Comparison of ENCODE assay signal across 13 cellular contexts in genomic region chr2:85235281-85235680, GRCh38.
"Had no signal": no experiment of that assay in that cellular context is flagged by ENCODE, and none has a peak within 500 bp of the region (broad histone marks: within the 10 kb centered on the region; RNA-seq: fewer than 3 reads in every experiment).

No MANE protein-coding gene starts in this region.

- H3K9me3 ChIP-seq: body of pancreas, left lung, tibial artery, uterus had no signal

- H3K27me3 ChIP-seq: body of pancreas, dorsolateral prefrontal cortex, left lung, tibial artery, uterus had no signal

- H3K27ac ChIP-seq: body of pancreas, left lung, parathyroid adenoma, tibial artery, uterus had no signal

- H3K4me1 ChIP-seq: body of pancreas, left lung, uterus had no signal

- H3K4me3 ChIP-seq: body of pancreas, dorsolateral prefrontal cortex, left lung, tibial artery, uterus had no signal

- H3K36me3 ChIP-seq: left lung, tibial artery, uterus had no signal

- DNase-seq: activated CD4-positive, alpha-beta T cell treated with anti-CD3 and anti-CD28 coated beads, Interleukin-2, amount 50 U/mL, for 4 hours; activated CD8-positive, alpha-beta memory T cell treated with anti-CD3 and anti-CD28 coated beads, Interleukin-2, amount 10 ng/mL, durations not matched to agents 7 days and 5 days; activated effector memory CD4-positive, alpha-beta T cell treated with anti-CD3 and anti-CD28 coated beads, Interleukin-2, amount 50 U/mL, for 16 hours; activated T-cell treated with anti-CD3 and anti-CD28 coated beads, Interleukin-2, amount 50 U/mL, for 4 hours; amniotic stem cell; body of pancreas; dorsolateral prefrontal cortex; foreskin melanocyte; left lung; T-helper 17 cell; tibial artery; uterus had no signal
